In genomic region chr22:36546092-36546804, GRCh38 we compare ENCODE assay signal across 1 cellular context.
TF ChIP-seq lines count a peak whose summit lies in the region.

No MANE protein-coding gene starts in this region.

TF ChIP-seq in GM23338, 12 proteins besides CTCF, POLR2A, EP300 and RAD21 (continued from another document):
- TF ChIP-seq ZNF462 (CRISPR knock-in tag; IDR thresholded peaks at IDR 0.05) = no peak
- TF ChIP-seq JUNB (IDR thresholded peaks at IDR 0.05; ENCODE audit: unreplicated experiment) = no peak
- no peak for TF ChIP-seq REST (IDR thresholded peaks at IDR 0.05; ENCODE audit: unreplicated experiment)
- no peak for TF ChIP-seq EZH2phosphoT487 (IDR thresholded peaks at IDR 0.05; ENCODE audit: unreplicated experiment)
- TF ChIP-seq ETS1 (IDR thresholded peaks at IDR 0.05) = no peak
- TF ChIP-seq ZNF114 (CRISPR knock-in tag; IDR thresholded peaks at IDR 0.05) = no peak
- TF ChIP-seq ZNF331 (CRISPR knock-in tag; IDR thresholded peaks at IDR 0.05; ENCODE audit: low read depth) = no peak
- no peak for TF ChIP-seq EZH2 (IDR thresholded peaks at IDR 0.05; ENCODE audit: low read depth, unreplicated experiment)
- no peak for TF ChIP-seq STAT1 (IDR thresholded peaks at IDR 0.05; ENCODE audit: unreplicated experiment)
